1 cellular context compared by ENCODE assay signal in genomic region chr1:211634461-211634860, GRCh38.
TF ChIP-seq lines count a peak whose summit lies in the region.

No MANE protein-coding gene starts in this region.

TF ChIP-seq in K562, 482 proteins besides CTCF, POLR2A, EP300 and RAD21:
- TF ChIP-seq U2AF2 (optimal IDR thresholded peaks at IDR 0.05; ENCODE audit: low read depth, low read length), result no peak
- no peak for TF ChIP-seq MAFF (IDR thresholded peaks at IDR 0.05; ENCODE audit: low read length)
- no peak for TF ChIP-seq ZNF217 (CRISPR knock-in tag; IDR thresholded peaks at IDR 0.05)
- TF ChIP-seq ILF3 (IDR thresholded peaks at IDR 0.05; ENCODE audit: borderline replicate concordance), result no peak
- TF ChIP-seq CLOCK (CRISPR knock-in tag; IDR thresholded peaks at IDR 0.05; ENCODE audit: borderline replicate concordance), result no peak
